Comparison of ENCODE assay signal across 8 cellular contexts in the genomic region with DNA sequence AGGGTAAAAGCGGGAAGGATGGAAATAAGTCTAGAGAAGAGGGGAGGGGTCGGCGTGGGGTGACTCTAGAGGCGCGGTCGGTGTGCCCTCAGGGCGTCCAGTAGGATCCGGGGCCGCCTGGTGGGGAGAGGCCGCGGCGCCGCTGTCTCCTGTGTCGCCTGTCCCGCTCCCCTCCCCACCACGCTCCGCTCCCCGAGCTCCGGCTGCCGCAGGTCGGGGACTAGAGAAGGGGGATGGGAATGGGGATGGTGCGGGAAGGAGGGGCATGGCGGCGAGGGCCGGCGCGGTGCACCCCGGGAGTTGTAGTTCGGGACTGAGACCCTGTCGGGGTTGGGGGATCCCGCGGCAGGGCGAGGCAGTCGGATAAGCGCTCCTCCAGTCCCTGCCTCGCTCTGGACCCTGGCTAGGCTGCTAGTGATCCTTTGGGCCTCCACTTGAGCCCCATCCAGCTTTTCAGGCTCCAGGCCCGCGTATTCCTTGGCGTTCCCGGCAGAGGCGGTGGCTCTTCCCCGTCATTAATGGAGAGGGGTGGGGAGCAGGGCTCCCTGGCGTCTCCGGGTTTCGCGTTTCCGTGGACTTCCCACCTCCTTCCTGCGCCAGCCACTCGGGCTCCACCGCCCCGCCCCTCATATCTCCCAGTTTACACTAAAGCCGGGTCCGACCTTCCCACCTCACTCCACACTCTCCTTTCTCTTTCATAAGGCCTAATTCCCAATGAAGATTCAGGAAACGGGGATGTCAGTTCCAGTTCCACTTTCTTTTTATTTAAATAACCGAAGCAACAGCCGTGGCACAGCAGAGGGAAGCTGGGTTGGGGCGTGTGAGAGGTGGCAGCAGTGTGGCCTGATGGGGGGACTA. TPM values are rescaled to one million over a fixed set of nuclear protein-coding genes. Genes with fewer than 3 reads are reported as not detected.
DNase-seq lines count a peak whose midpoint lies in the region; ATAC-seq, FAIRE-seq and TF ChIP-seq lines count a peak whose summit lies in the region.

A gene with protein sequence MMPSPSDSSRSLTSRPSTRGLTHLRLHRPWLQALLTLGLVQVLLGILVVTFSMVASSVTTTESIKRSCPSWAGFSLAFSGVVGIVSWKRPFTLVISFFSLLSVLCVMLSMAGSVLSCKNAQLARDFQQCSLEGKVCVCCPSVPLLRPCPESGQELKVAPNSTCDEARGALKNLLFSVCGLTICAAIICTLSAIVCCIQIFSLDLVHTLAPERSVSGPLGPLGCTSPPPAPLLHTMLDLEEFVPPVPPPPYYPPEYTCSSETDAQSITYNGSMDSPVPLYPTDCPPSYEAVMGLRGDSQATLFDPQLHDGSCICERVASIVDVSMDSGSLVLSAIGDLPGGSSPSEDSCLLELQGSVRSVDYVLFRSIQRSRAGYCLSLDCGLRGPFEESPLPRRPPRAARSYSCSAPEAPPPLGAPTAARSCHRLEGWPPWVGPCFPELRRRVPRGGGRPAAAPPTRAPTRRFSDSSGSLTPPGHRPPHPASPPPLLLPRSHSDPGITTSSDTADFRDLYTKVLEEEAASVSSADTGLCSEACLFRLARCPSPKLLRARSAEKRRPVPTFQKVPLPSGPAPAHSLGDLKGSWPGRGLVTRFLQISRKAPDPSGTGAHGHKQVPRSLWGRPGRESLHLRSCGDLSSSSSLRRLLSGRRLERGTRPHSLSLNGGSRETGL (minus strand): TSS at position 241 of the 858 bp plus-strand sequence. CDS start 606 bp downstream, outside the sequence.

- intact Hi-C loops in dorsolateral prefrontal cortex (cut with DNase I): no loop called here

- H3K4me3 ChIP-seq in dorsolateral prefrontal cortex (peak within 1 kb of the TSS; percentile 56 to 96 (median 89)), liver (ENCODE audit: low read depth in 1 of 3, low read length in 3 of 3) (peak within 1 kb of the TSS; percentile 64 to 84 (median 65))

- WGBS in liver: 4% methylated on average over 57 of the region's 57 CpGs

- TF ChIP-seq POLR2A in GM12891 (IDR thresholded peaks at IDR 0.05; ENCODE audit: low read depth, low read length): peak; percentile 39; the same call in 1 of the 2 replicates

- ATAC-seq in HG03280 (IDR thresholded peaks at IDR 0.05; ENCODE audit: unreplicated experiment): peak; percentile 53
- no peak for ATAC-seq in HG03025 (IDR thresholded peaks at IDR 0.05; ENCODE audit: low FRiP score, unreplicated experiment)

- H3K27me3 ChIP-seq in dorsolateral prefrontal cortex (no peaks in the 10 kb centered on the region), liver (ENCODE audit: control insufficient read depth in 4 of 4, insufficient read depth in 4 of 4, low read length in 3 of 4) (no peaks in the 10 kb centered on the region)

- peaks cover 0 to 13% (median 5%) of the 10 kb centered on the region in 4 donors for H3K36me3 ChIP-seq in liver (ENCODE audit: control insufficient read depth in 4 of 4, insufficient read depth in 3 of 4, low read depth in 1 of 4, low read length in 3 of 4)

- peak within 1 kb of the TSS; percentile 58 to 99 (median 97) for H3K27ac ChIP-seq in dorsolateral prefrontal cortex
- peak within 1 kb of the TSS; percentile 82 for H3K27ac ChIP-seq in liver (ENCODE audit: low read depth in 1 of 2, low read length in 2 of 2)

- TF ChIP-seq CTCF in dorsolateral prefrontal cortex (IDR thresholded peaks at IDR 0.05 in 54 of 56, conservative IDR thresholded peaks at IDR 0.05 in 2 of 56; ENCODE audit: low read depth in 1 of 56, partially characterized antibody in 56 of 56) (peak in 35 of 56 donors; percentile 3 to 47 (median 25)), liver (IDR thresholded peaks at IDR 0.05; ENCODE audit: low read depth, low read length, missing input control) (no peak)

- peaks cover 2 to 34% (median 23%) of the 10 kb centered on the region in 4 donors for H3K4me1 ChIP-seq in liver (ENCODE audit: control insufficient read depth in 4 of 4, insufficient read depth in 4 of 4, low read length in 3 of 4)

- peak within 1 kb of the TSS in 1 of 2 donors; percentile 36 for H3K9ac ChIP-seq in liver (ENCODE audit: low read depth in 1 of 2, low read length in 2 of 2)

- peak; percentile 94 for FAIRE-seq in GM12891 (lab: Jason Lieb, UNC)

- TF ChIP-seq RAD21 in liver (IDR thresholded peaks at IDR 0.05): no peak

- H3K9me3 ChIP-seq in liver (ENCODE audit: control insufficient read depth in 4 of 4, low read length in 3 of 4): no peaks in the 10 kb centered on the region

- DNase-seq in GM12891 (ENCODE audit: insufficient read length, low spot score) (peak; percentile 94), NCI-H748 treated with DMSO at 0.1 percent for 48 hours (lab: John Stamatoyannopoulos, UW) (peak; percentile 82), dorsolateral prefrontal cortex (peak; percentile 84 to 95 (median 90))
- DNase-seq in activated CD4-positive, alpha-beta T cell treated with anti-CD3 and anti-CD28 coated beads, Interleukin-2, amount 50 U/mL, for 4 hours: peak; percentile 69 to 72
- peak; percentile 78 for DNase-seq in stimulated activated CD4-positive, alpha-beta T cell treated with anti-CD3 and anti-CD28 coated beads, Interleukin-4, amount 100 ng/mL, for 24 hours

TF ChIP-seq in GM12891, 5 proteins besides CTCF, POLR2A, EP300 and RAD21:
- TF ChIP-seq TAF1 (IDR thresholded peaks at IDR 0.05; ENCODE audit: low read depth, low read length) (0 out of 2 replicates have a peak, but pooled peaks have one; percentile 32), POU2F2 (IDR thresholded peaks at IDR 0.05; ENCODE audit: low read depth, low read length) (no peak), PAX5 (IDR thresholded peaks at IDR 0.05; ENCODE audit: insufficient read depth, low read length, severe bottlenecking) (no peak), SPI1 (IDR thresholded peaks at IDR 0.05; ENCODE audit: low read depth, low read length) (no peak), POLR2AphosphoS5 (IDR thresholded peaks at IDR 0.05; ENCODE audit: low read depth, low read length) (peak; percentile 48; the same call in 1 of the 2 replicates)

TF ChIP-seq in liver, 16 proteins besides CTCF, POLR2A, EP300 and RAD21 (continues in another document):
- no peak for TF ChIP-seq EGR1 (IDR thresholded peaks at IDR 0.05; ENCODE audit: low read depth in 2 of 2)
- no peak for TF ChIP-seq HNF4A (conservative IDR thresholded peaks at IDR 0.05)
- TF ChIP-seq, protein P1, sequence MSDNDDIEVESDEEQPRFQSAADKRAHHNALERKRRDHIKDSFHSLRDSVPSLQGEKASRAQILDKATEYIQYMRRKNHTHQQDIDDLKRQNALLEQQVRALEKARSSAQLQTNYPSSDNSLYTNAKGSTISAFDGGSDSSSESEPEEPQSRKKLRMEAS (IDR thresholded peaks at IDR 0.05): no peak
- TF ChIP-seq GABPA (IDR thresholded peaks at IDR 0.05 in 1 of 2, conservative IDR thresholded peaks at IDR 0.05 in 1 of 2): peak in 1 of 2 donors; percentile 58
- peak; percentile 40 for TF ChIP-seq NR2F2 (IDR thresholded peaks at IDR 0.05)
- TF ChIP-seq SP1 (IDR thresholded peaks at IDR 0.05): no peak
- TF ChIP-seq YY1 (IDR thresholded peaks at IDR 0.05): peak; percentile 92
- TF ChIP-seq FOXA1 (IDR thresholded peaks at IDR 0.05): no peak
- no peak for TF ChIP-seq HNF4G (IDR thresholded peaks at IDR 0.05)
- TF ChIP-seq, protein P2, sequence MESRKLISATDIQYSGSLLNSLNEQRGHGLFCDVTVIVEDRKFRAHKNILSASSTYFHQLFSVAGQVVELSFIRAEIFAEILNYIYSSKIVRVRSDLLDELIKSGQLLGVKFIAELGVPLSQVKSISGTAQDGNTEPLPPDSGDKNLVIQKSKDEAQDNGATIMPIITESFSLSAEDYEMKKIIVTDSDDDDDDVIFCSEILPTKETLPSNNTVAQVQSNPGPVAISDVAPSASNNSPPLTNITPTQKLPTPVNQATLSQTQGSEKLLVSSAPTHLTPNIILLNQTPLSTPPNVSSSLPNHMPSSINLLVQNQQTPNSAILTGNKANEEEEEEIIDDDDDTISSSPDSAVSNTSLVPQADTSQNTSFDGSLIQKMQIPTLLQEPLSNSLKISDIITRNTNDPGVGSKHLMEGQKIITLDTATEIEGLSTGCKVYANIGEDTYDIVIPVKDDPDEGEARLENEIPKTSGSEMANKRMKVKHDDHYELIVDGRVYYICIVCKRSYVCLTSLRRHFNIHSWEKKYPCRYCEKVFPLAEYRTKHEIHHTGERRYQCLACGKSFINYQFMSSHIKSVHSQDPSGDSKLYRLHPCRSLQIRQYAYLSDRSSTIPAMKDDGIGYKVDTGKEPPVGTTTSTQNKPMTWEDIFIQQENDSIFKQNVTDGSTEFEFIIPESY (IDR thresholded peaks at IDR 0.05): no peak
- TF ChIP-seq RXRA (IDR thresholded peaks at IDR 0.05): no peak
- TF ChIP-seq, protein P3, sequence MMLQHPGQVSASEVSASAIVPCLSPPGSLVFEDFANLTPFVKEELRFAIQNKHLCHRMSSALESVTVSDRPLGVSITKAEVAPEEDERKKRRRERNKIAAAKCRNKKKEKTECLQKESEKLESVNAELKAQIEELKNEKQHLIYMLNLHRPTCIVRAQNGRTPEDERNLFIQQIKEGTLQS (IDR thresholded peaks at IDR 0.05): no peak
- no peak for TF ChIP-seq TAF1 (conservative IDR thresholded peaks at IDR 0.05)
- TF ChIP-seq, protein P4, sequence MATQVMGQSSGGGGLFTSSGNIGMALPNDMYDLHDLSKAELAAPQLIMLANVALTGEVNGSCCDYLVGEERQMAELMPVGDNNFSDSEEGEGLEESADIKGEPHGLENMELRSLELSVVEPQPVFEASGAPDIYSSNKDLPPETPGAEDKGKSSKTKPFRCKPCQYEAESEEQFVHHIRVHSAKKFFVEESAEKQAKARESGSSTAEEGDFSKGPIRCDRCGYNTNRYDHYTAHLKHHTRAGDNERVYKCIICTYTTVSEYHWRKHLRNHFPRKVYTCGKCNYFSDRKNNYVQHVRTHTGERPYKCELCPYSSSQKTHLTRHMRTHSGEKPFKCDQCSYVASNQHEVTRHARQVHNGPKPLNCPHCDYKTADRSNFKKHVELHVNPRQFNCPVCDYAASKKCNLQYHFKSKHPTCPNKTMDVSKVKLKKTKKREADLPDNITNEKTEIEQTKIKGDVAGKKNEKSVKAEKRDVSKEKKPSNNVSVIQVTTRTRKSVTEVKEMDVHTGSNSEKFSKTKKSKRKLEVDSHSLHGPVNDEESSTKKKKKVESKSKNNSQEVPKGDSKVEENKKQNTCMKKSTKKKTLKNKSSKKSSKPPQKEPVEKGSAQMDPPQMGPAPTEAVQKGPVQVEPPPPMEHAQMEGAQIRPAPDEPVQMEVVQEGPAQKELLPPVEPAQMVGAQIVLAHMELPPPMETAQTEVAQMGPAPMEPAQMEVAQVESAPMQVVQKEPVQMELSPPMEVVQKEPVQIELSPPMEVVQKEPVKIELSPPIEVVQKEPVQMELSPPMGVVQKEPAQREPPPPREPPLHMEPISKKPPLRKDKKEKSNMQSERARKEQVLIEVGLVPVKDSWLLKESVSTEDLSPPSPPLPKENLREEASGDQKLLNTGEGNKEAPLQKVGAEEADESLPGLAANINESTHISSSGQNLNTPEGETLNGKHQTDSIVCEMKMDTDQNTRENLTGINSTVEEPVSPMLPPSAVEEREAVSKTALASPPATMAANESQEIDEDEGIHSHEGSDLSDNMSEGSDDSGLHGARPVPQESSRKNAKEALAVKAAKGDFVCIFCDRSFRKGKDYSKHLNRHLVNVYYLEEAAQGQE (IDR thresholded peaks at IDR 0.05): peak; percentile 21

RNA-seq across cellular contexts. Expression of the gene that starts here (rescaled TPM):
- 14.4 TPM for polyA plus RNA-seq in GM12891 (2012; ENCODE audit: low read depth, missing spikeins)
- total RNA-seq in dorsolateral prefrontal cortex (10 to 100 TPM; 28.2 to 75.1 (median 42.6) TPM), liver (1 to 10 TPM; 3.3 to 3.8 TPM)
- polyA plus RNA-seq in liver: 1 to 10 TPM; 2.8 to 7.9 TPM

Comparison
In these comparisons a context has a peak if more than half of its experiments do, and no peak if none do; other contexts are left out.
1. RNA of the gene that starts here (total RNA-seq): 28.2 to 75.1 TPM in dorsolateral prefrontal cortex; 3.3 to 3.8 TPM in liver; every median in the first group is over 4 times any median in the second.
2. Peak in every context shown above with its lines, with median percentiles within 50 percentile points of each other: DNase-seq.